In genomic region chr11:117960406-117960805, GRCh38 we compare ENCODE assay signal across 23 cellular contexts. TPM values are rescaled to one million over a fixed set of nuclear protein-coding genes. Genes with fewer than 3 reads are reported as not detected.
DNase-seq lines count a peak whose midpoint lies in the region; ATAC-seq, FAIRE-seq and TF ChIP-seq lines count a peak whose summit lies in the region.
"Had no signal": no experiment of that assay in that cellular context is flagged by ENCODE, and none has a peak within 500 bp of the region (broad histone marks: within the 10 kb centered on the region; RNA-seq: fewer than 3 reads in every experiment).

No MANE protein-coding gene starts in this region.

- TF ChIP-seq CTCF in CD14-positive monocyte (IDR thresholded peaks at IDR 0.05) = no peak
- TF ChIP-seq CTCF in Loucy (conservative IDR thresholded peaks at IDR 0.05; ENCODE audit: low read length) = no peak
- no peak for TF ChIP-seq CTCF in GM12878 (IDR thresholded peaks at IDR 0.05 in 2 of 3, conservative IDR thresholded peaks at IDR 0.05 in 1 of 3; ENCODE audit: control insufficient read depth in 2 of 3, extremely low read depth in 1 of 3, insufficient read depth in 1 of 3, low read depth in 3 of 3, low read length in 3 of 3)
- no peak for TF ChIP-seq CTCF in testis (IDR thresholded peaks at IDR 0.05)
- TF ChIP-seq CTCF in upper lobe of right lung (IDR thresholded peaks at IDR 0.05) = no peak

- H3K4me3 Mint-ChIP-seq in activated CD4-positive, alpha-beta memory T cell treated with anti-CD3 and anti-CD28 coated beads for 36 hours = no peak overlapping the region
- no peak overlapping the region for H3K4me3 Mint-ChIP-seq in activated CD4-positive, alpha-beta memory T cell treated with anti-CD3 and anti-CD28 coated beads, Interleukin-2, amount 10 ng/mL, durations not matched to agents 7 days and 5 days
- no peak overlapping the region for H3K4me3 Mint-ChIP-seq in CD14-positive monocyte
- H3K4me3 Mint-ChIP-seq: GM23338, HFFc6, T-helper 17 cell had no signal

- RAD21 ChIA-PET in GM12878 (lab: Charles Lee; ENCODE audit: unreplicated experiment) = interaction anchor here (0.7 to 3.0 kb wide), 11 partner anchors 9 to 184 kb away, joined by 3 to 15 read pairs (median 4); partner anchors contain the start of gene IL10RA

- H3K27me3 Mint-ChIP-seq in activated CD4-positive, alpha-beta memory T cell treated with anti-CD3 and anti-CD28 coated beads for 36 hours = no peaks in the 10 kb centered on the region
- H3K27me3 Mint-ChIP-seq in activated CD4-positive, alpha-beta memory T cell treated with anti-CD3 and anti-CD28 coated beads, Interleukin-2, amount 10 ng/mL, durations not matched to agents 7 days and 5 days = no peaks in the 10 kb centered on the region
- peaks cover 0 to 2% (median 0%) of the 10 kb centered on the region in 3 donors for H3K27me3 Mint-ChIP-seq in CD14-positive monocyte (ENCODE audit: low read depth in 3 of 3)
- H3K27me3 Mint-ChIP-seq: T-helper 17 cell had no signal

- H3K27me3 ChIP-seq in Loucy (ENCODE audit: insufficient read depth, low read length, poor library complexity, severe bottlenecking) (no peaks in the 10 kb centered on the region), GM12878 (replicated peaks in 1 of 2; ENCODE audit: control insufficient read depth in 2 of 2, insufficient read depth in 2 of 2, low read length in 1 of 2) (no peaks in the 10 kb centered on the region), testis (no peaks in the 10 kb centered on the region), upper lobe of right lung (no peaks in the 10 kb centered on the region)
- H3K27me3 ChIP-seq: left lung had no signal

- WGBS in GM12878 (ENCODE audit: insufficient coverage, insufficient replicate concordance, low lambda C conversion rate, missing lambda C conversion rate) = 0% methylated on average over 1 of the region's 1 CpG
- 54 to 68% methylated on average over 1 of the region's 1 CpG for WGBS in testis, 2 donors

- CTCF ChIA-PET in activated CD4-positive, alpha-beta memory T cell treated with anti-CD3 and anti-CD28 coated beads for 36 hours (lab: Charles Lee) = interaction anchor here (0.8 to 2.5 kb wide), 7 partner anchors 10 to 116 kb away, joined by 3 to 27 read pairs (median 5); no protein-coding TSS in a partner anchor
- CTCF ChIA-PET in activated CD4-positive, alpha-beta memory T cell treated with anti-CD3 and anti-CD28 coated beads, Interleukin-2, amount 10 ng/mL, durations not matched to agents 7 days and 5 days (lab: Charles Lee) = interaction anchor here (0.8 to 2.2 kb wide), 10 partner anchors 9 to 151 kb away, joined by 3 to 14 read pairs (median 3); partner anchors contain the start of gene IL10RA
- CTCF ChIA-PET in GM12878 (lab: Yijun Ruan, JAX) = interaction anchor here (0.7 to 1.6 kb wide), 10 partner anchors 9 to 153 kb away, joined by 3 to 11 read pairs (median 3); no protein-coding TSS in a partner anchor

- TF ChIP-seq POLR2A in GM12878 (IDR thresholded peaks at IDR 0.05; ENCODE audit: low read depth, low read length) (no peak), testis (IDR thresholded peaks at IDR 0.05) (no peak)

- H3K4me1 Mint-ChIP-seq in activated CD4-positive, alpha-beta memory T cell treated with anti-CD3 and anti-CD28 coated beads for 36 hours (ENCODE audit: low read depth) = peaks cover 32% of the 10 kb centered on the region
- peaks cover 38% of the 10 kb centered on the region for H3K4me1 Mint-ChIP-seq in activated CD4-positive, alpha-beta memory T cell treated with anti-CD3 and anti-CD28 coated beads, Interleukin-2, amount 10 ng/mL, durations not matched to agents 7 days and 5 days
- H3K4me1 Mint-ChIP-seq in CD14-positive monocyte = peaks cover 20% of the 10 kb centered on the region

- no peaks in the 10 kb centered on the region for H3F3A ChIP-seq in Loucy (ENCODE audit: low read depth)

- H3K9me3 Mint-ChIP-seq in activated CD4-positive, alpha-beta memory T cell treated with anti-CD3 and anti-CD28 coated beads for 36 hours = peaks cover 20% of the 10 kb centered on the region
- peaks cover 37% of the 10 kb centered on the region for H3K9me3 Mint-ChIP-seq in activated CD4-positive, alpha-beta memory T cell treated with anti-CD3 and anti-CD28 coated beads, Interleukin-2, amount 10 ng/mL, durations not matched to agents 7 days and 5 days
- H3K9me3 Mint-ChIP-seq in CD14-positive monocyte = peaks cover 18 to 26% (median 21%) of the 10 kb centered on the region in 7 donors
- H3K9me3 Mint-ChIP-seq: GM23338, HFFc6 had no signal

- no peaks in the 10 kb centered on the region for H3K9me2 ChIP-seq in Loucy (replicated peaks; ENCODE audit: low read depth, low read length)

- no peak overlapping the region for H3K27ac ChIP-seq in GM12878 (ENCODE audit: control insufficient read depth, insufficient read depth)
- H3K27ac ChIP-seq in testis = no peak overlapping the region
- H3K27ac ChIP-seq in upper lobe of right lung = no peak overlapping the region
- H3K27ac ChIP-seq: psoas muscle, tibial artery had no signal

- no peak for DNase-seq in activated CD4-positive, alpha-beta memory T cell treated with anti-CD3 and anti-CD28 coated beads for 36 hours
- no peak for DNase-seq in activated CD4-positive, alpha-beta memory T cell treated with anti-CD3 and anti-CD28 coated beads, Interleukin-2, amount 10 ng/mL, durations not matched to agents 7 days and 5 days
- DNase-seq in CD14-positive monocyte (ENCODE audit: low spot score) (no peak), GM12878 (ENCODE audit: low read depth, low spot score) (no peak), NCI-H345 (lab: John Stamatoyannopoulos, UW) (no peak), testis (no peak), upper lobe of right lung (no peak)
- DNase-seq: activated CD4-positive, alpha-beta T cell treated with anti-CD3 and anti-CD28 coated beads for 48 hours; CD8-positive, alpha-beta T cell; HFFc6; left lung; mesendoderm; NCI-H446 treated with DMSO at 0.1 percent for 48 hours; NCI-H82; psoas muscle; stomach; T-helper 17 cell; tibial artery had no signal

- ATAC-seq in GM12878 (peak; percentile 53), upper lobe of right lung (no peak)
- ATAC-seq: CD8-positive, alpha-beta T cell; GM23338; left lung; psoas muscle; T-helper 17 cell had no signal

- no peak for FAIRE-seq in GM12878 (lab: Jason Lieb, UNC)
- FAIRE-seq: islet of Langerhans had no signal

- no peak for TF ChIP-seq RAD21 in GM12878 (IDR thresholded peaks at IDR 0.05; ENCODE audit: insufficient read depth, low read depth, low read length)

- H3K4me2 ChIP-seq in Loucy (ENCODE audit: low read depth, low read length, poor library complexity, severe bottlenecking) (no peak overlapping the region), GM12878 (ENCODE audit: control insufficient read depth, insufficient read depth) (peak overlapping the region; percentile 14; the same call in 1 of the 2 replicates)
- H3K4me2 ChIP-seq: GM23338 had no signal

- H3K4me3 ChIP-seq in Loucy (ENCODE audit: low read length, poor library complexity, severe bottlenecking) (no peak overlapping the region), GM12878 (no peak overlapping the region), testis (no peak overlapping the region), upper lobe of right lung (no peak overlapping the region)
- H3K4me3 ChIP-seq: GM23338, left lung, psoas muscle, stomach, tibial artery had no signal

- POLR2A ChIA-PET in activated CD4-positive, alpha-beta memory T cell treated with anti-CD3 and anti-CD28 coated beads for 36 hours (lab: Charles Lee) = interaction anchor here (0.7 to 2.0 kb wide), 6 partner anchors 9 to 86 kb away, joined by 3 to 7 read pairs (median 4); partner anchors contain the start of gene IL10RA
- POLR2A ChIA-PET in activated CD4-positive, alpha-beta memory T cell treated with anti-CD3 and anti-CD28 coated beads, Interleukin-2, amount 10 ng/mL, durations not matched to agents 7 days and 5 days (lab: Charles Lee) = interaction anchor here (0.6 to 3.1 kb wide), 9 partner anchors 9 to 92 kb away, joined by 3 to 29 read pairs (median 7); partner anchors contain the start of gene IL10RA
- POLR2A ChIA-PET in GM12878 (lab: Charles Lee) = interaction anchor here (0.6 to 2.5 kb wide), 6 partner anchors 10 to 38 kb away, joined by 3 to 13 read pairs (median 3); no protein-coding TSS in a partner anchor

- no peaks in the 10 kb centered on the region for H4K20me1 ChIP-seq in Loucy (ENCODE audit: insufficient read depth, low read length, poor library complexity, severe bottlenecking)
- no peaks in the 10 kb centered on the region for H4K20me1 ChIP-seq in GM12878 (ENCODE audit: control insufficient read depth, insufficient read depth)

- H3K79me2 ChIP-seq in Loucy (ENCODE audit: insufficient read depth, low read length) (no peaks in the 10 kb centered on the region), GM12878 (ENCODE audit: control insufficient read depth, insufficient read depth, low read length) (no peaks in the 10 kb centered on the region)

- H3K9ac ChIP-seq in Loucy (ENCODE audit: low read depth, low read length, poor library complexity, severe bottlenecking) (no peak overlapping the region), GM12878 (ENCODE audit: control insufficient read depth, insufficient read depth, low read length) (no peak overlapping the region)

- H3K36me3 ChIP-seq in Loucy (ENCODE audit: insufficient read depth, low read length) (no peaks in the 10 kb centered on the region), GM12878 (ENCODE audit: control insufficient read depth in 2 of 2, insufficient read depth in 2 of 2, low read length in 1 of 2) (no peaks in the 10 kb centered on the region), testis (ENCODE audit: low read depth, missing control alignments) (no peaks in the 10 kb centered on the region), upper lobe of right lung (no peaks in the 10 kb centered on the region)
- H3K36me3 ChIP-seq: left lung, stomach, tibial artery had no signal

- H2AFZ ChIP-seq in Loucy (ENCODE audit: low read length) = peak overlapping the region; percentile 85
- H2AFZ ChIP-seq in GM12878 (ENCODE audit: control insufficient read depth, low read depth, low read length) = no peak overlapping the region
- H2AFZ ChIP-seq: GM23338 had no signal

- peaks cover 6% of the 10 kb centered on the region for H3K4me1 ChIP-seq in Loucy (ENCODE audit: insufficient read depth, low read length, poor library complexity, severe bottlenecking)
- peaks cover 13% of the 10 kb centered on the region for H3K4me1 ChIP-seq in GM12878 (ENCODE audit: control insufficient read depth, insufficient read depth, low read length)
- H3K4me1 ChIP-seq in testis = no peaks in the 10 kb centered on the region
- H3K4me1 ChIP-seq in upper lobe of right lung = no peaks in the 10 kb centered on the region
- H3K4me1 ChIP-seq: psoas muscle, stomach, tibial artery had no signal

- in situ Hi-C loops in GM12878 (cut with MboI) = no loop called here

- BruUV-seq in GM12878 (replicated peaks; lab: Mats Ljungman, UMichigan) = no TSS peak

- H3K27ac Mint-ChIP-seq in activated CD4-positive, alpha-beta memory T cell treated with anti-CD3 and anti-CD28 coated beads for 36 hours = peak overlapping the region; percentile 78
- H3K27ac Mint-ChIP-seq in activated CD4-positive, alpha-beta memory T cell treated with anti-CD3 and anti-CD28 coated beads, Interleukin-2, amount 10 ng/mL, durations not matched to agents 7 days and 5 days = no peak overlapping the region
- peak overlapping the region; percentile 87 to 97 (median 94) for H3K27ac Mint-ChIP-seq in CD14-positive monocyte
- H3K27ac Mint-ChIP-seq: CD8-positive, alpha-beta T cell; GM23338; HFFc6; T-helper 17 cell had no signal

- SMC1A ChIA-PET in GM12878 (lab: Charles Lee; ENCODE audit: uncharacterized antibody, unreplicated experiment) = interaction anchor here (0.7 to 5.6 kb wide), 16 partner anchors 8 to 92 kb away, joined by 3 to 37 read pairs (median 4); partner anchors contain the start of gene IL10RA

- no peak for TF ChIP-seq EP300 in GM12878 (IDR thresholded peaks at IDR 0.05; ENCODE audit: borderline replicate concordance in 1 of 2, control insufficient read depth in 1 of 2, low read depth in 2 of 2, low read length in 2 of 2)

- H3K36me3 Mint-ChIP-seq in activated CD4-positive, alpha-beta memory T cell treated with anti-CD3 and anti-CD28 coated beads for 36 hours = peaks cover 22% of the 10 kb centered on the region
- H3K36me3 Mint-ChIP-seq in activated CD4-positive, alpha-beta memory T cell treated with anti-CD3 and anti-CD28 coated beads, Interleukin-2, amount 10 ng/mL, durations not matched to agents 7 days and 5 days (ENCODE audit: low read depth) = peaks cover 52% of the 10 kb centered on the region
- H3K36me3 Mint-ChIP-seq in CD14-positive monocyte = peaks cover 22 to 25% of the 10 kb centered on the region in 2 donors

- intact Hi-C loops in activated CD4-positive, alpha-beta memory T cell treated with anti-CD3 and anti-CD28 coated beads for 36 hours (cut with micrococcal nuclease) = no loop called here
- intact Hi-C loops in CD14-positive monocyte (cut with micrococcal nuclease) (no loop called here), GM12878 (cut with micrococcal nuclease; ENCODE audit: unreplicated experiment) (no loop called here), testis (cut with DNase I; ENCODE audit: low total_unique reads) (no loop called here), upper lobe of right lung (cut with DNase I) (no loop called here)

- H3K9me3 ChIP-seq in Loucy (ENCODE audit: insufficient read depth, low read depth, low read length) (peaks cover 3% of the 10 kb centered on the region; the same call in 1 of the 2 replicates), GM12878 (replicated peaks; ENCODE audit: control insufficient read depth, insufficient read depth, low read length) (peaks cover 8% of the 10 kb centered on the region), testis (no peaks in the 10 kb centered on the region), upper lobe of right lung (no peaks in the 10 kb centered on the region)
- H3K9me3 ChIP-seq: left lung had no signal

RNA-seq across cellular contexts. Expression of gene IL10RA, which starts 25.8 kb away (rescaled TPM):
- total RNA-seq in activated CD4-positive, alpha-beta memory T cell treated with anti-CD3 and anti-CD28 coated beads for 36 hours = 100 to 1,000 TPM; 114 to 117 TPM
- total RNA-seq in activated CD4-positive, alpha-beta memory T cell treated with anti-CD3 and anti-CD28 coated beads, Interleukin-2, amount 10 ng/mL, durations not matched to agents 7 days and 5 days = 100 to 1,000 TPM; 286 to 291 TPM
- polyA plus RNA-seq in CD14-positive monocyte (100 to 1,000 TPM; 152 to 226 TPM), GM12878 (2011; rRNA removed) (29.5 and 45.9 TPM in 2 replicates), GM12878 (2014; fragmentation: Illumina TruSeq; extraction: Trizol) (5.9 and 13.7 TPM in 2 replicates), GM12878 (2014; fragmentation: Nextera tagmentation; extraction: Ambion mirVana) (1 to 10 TPM in 1 of 2 experiments, under 1 TPM in 1; 0.77 to 1.4 TPM), GM12878 (2014; rRNA removed) (11.0 and 18.7 TPM in 2 replicates), GM12878 (2016; fragmentation: Nextera tagmentation; extraction: Ambion mirVana) (1 to 10 TPM; 7.4 to 8.5 TPM), testis (ENCODE audit: insufficient read depth, low read depth, low replicate concordance) (12.8 TPM)
- total RNA-seq in GM12878 (2013; cell fraction: nucleolus; rRNA removed) = 57.8 and 59.8 TPM in 2 replicates
- total RNA-seq in GM12878 (2014; rRNA removed) (12.0 and 12.5 TPM in 2 replicates), GM12878 (2014; rRNA removed; fragmentation: Illumina TruSeq; extraction: Trizol) (6.5 and 8.8 TPM in 2 replicates), GM12878 (2021) (10.8 and 11.8 TPM in 2 replicates), testis (1 to 10 TPM; 3.6 to 7.6 TPM), upper lobe of right lung (33.8 TPM)
- 22.6 TPM for polyA plus RNA-seq in GM12878 (2011; ENCODE audit: low read depth)
- 38.2 and 61.8 TPM in 2 replicates for polyA plus RNA-seq in GM12878 (2011; cell fraction: cytosol; rRNA removed)
- polyA plus RNA-seq in GM12878 (2011; cell fraction: nucleus; rRNA removed) = 57.3 and 71.0 TPM in 2 replicates
- polyA plus RNA-seq in GM12878 (2012) = 13.8 and 14.8 TPM in 2 replicates
- polyA minus RNA-seq in GM12878 (2011; rRNA and poly(A)+ RNA removed) = 76.7 and 94.2 TPM in 2 replicates
- 17.8 and 20.6 TPM in 2 replicates for polyA minus RNA-seq in GM12878 (2011; cell fraction: cytosol; rRNA and poly(A)+ RNA removed)
- 57.1 and 67.5 TPM in 2 replicates for polyA minus RNA-seq in GM12878 (2011; cell fraction: nucleus; rRNA and poly(A)+ RNA removed)
- total RNA-seq: A673, HFFc6, myocyte had no signal
- polyA plus RNA-seq: GM23338 had no signal

RNA-seq across cellular contexts. Expression of gene TMPRSS13, which starts 31.2 kb away (rescaled TPM):
- total RNA-seq in activated CD4-positive, alpha-beta memory T cell treated with anti-CD3 and anti-CD28 coated beads for 36 hours = 1 to 10 TPM; 2.0 to 2.6 TPM
- 1 to 10 TPM; 1.9 to 2.2 TPM for total RNA-seq in activated CD4-positive, alpha-beta memory T cell treated with anti-CD3 and anti-CD28 coated beads, Interleukin-2, amount 10 ng/mL, durations not matched to agents 7 days and 5 days
- polyA plus RNA-seq in CD14-positive monocyte (under 1 TPM; 0.17 to 0.37 TPM), GM12878 (2011; rRNA removed) (0.49 and 0.50 TPM in 2 replicates), GM12878 (2014; fragmentation: Illumina TruSeq; extraction: Trizol) (0.22 and 0.24 TPM in 2 replicates), GM12878 (2014; fragmentation: Nextera tagmentation; extraction: Ambion mirVana) (under 1 TPM in 1 of 2 experiments, not detected in 1; 0.05 TPM), GM12878 (2014; rRNA removed) (0.29 and 0.57 TPM in 2 replicates), GM12878 (2016; fragmentation: Nextera tagmentation; extraction: Ambion mirVana) (under 1 TPM in 1 of 2 experiments, not detected in 1; 0.09 TPM), testis (ENCODE audit: insufficient read depth, low read depth, low replicate concordance) (0.91 TPM)
- total RNA-seq in GM12878 (2013; cell fraction: nucleolus; rRNA removed) = 1.6 TPM in 2 replicates
- total RNA-seq in GM12878 (2014; rRNA removed) (0.23 and 0.65 TPM in 2 replicates), GM12878 (2014; rRNA removed; fragmentation: Illumina TruSeq; extraction: Trizol) (0.18 and 0.45 TPM in 2 replicates), GM12878 (2021) (0.46 and 0.66 TPM in 2 replicates), testis (under 1 TPM; 0.74 to 0.87 TPM), upper lobe of right lung (9.9 TPM)
- polyA plus RNA-seq in GM12878 (2011; ENCODE audit: low read depth) = 0.18 TPM
- polyA plus RNA-seq in GM12878 (2011; cell fraction: cytosol; rRNA removed) = 0.53 and 0.61 TPM in 2 replicates
- 1.8 and 2.9 TPM in 2 replicates for polyA plus RNA-seq in GM12878 (2011; cell fraction: nucleus; rRNA removed)
- 0.35 and 0.37 TPM in 2 replicates for polyA plus RNA-seq in GM12878 (2012)
- 0.15 and 0.41 TPM in 2 replicates for polyA minus RNA-seq in GM12878 (2011; rRNA and poly(A)+ RNA removed)
- not detected in 2 replicates for polyA minus RNA-seq in GM12878 (2011; cell fraction: cytosol; rRNA and poly(A)+ RNA removed)
- polyA minus RNA-seq in GM12878 (2011; cell fraction: nucleus; rRNA and poly(A)+ RNA removed) = 0.48 and 0.57 TPM in 2 replicates
- total RNA-seq: A673, HFFc6, myocyte, psoas muscle had no signal
- polyA plus RNA-seq: GM23338, psoas muscle had no signal
